Comparison of ENCODE assay signal across 27 cellular contexts in the genomic region with DNA sequence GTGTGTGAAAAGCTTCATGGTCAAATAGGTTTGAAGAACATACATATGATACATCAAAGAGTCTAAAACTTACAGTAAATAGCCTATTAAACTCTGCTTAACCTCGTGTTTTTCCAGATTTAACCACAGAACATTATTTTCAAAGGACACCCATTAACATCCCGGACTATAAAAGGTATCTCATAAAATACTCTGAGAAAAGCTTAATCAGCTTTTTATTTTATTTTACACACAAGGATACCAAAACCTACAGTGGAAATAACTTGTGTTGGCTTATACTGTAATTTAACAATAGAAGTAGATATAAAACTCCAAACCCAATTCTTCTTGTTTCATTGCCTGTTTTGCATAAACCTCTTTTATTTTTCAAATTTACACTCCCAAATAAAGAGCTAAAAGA.
"Had no signal": no experiment of that assay in that cellular context is flagged by ENCODE, and none has a peak within 500 bp of the region (broad histone marks: within the 10 kb centered on the region; RNA-seq: fewer than 3 reads in every experiment).

No MANE protein-coding gene starts in this region.

- H3K27ac ChIP-seq: dorsolateral prefrontal cortex, epithelial cell of prostate, lower lobe of right lung, neutrophil, parathyroid adenoma, suprapubic skin, transverse colon, upper lobe of right lung, uterus had no signal

- H3K36me3 ChIP-seq: uterus had no signal

- H3K27ac Mint-ChIP-seq: stimulated activated naive CD8-positive, alpha-beta T cell treated with anti-CD3 and anti-CD28 coated beads, Interleukin-15, amount 100 ng/mL, for 72 hours had no signal

- H3K27me3 ChIP-seq: dorsolateral prefrontal cortex, neutrophil, suprapubic skin, transverse colon, upper lobe of right lung, uterus had no signal

- ATAC-seq: esophagus mucosa; left ventricle myocardium superior; lower lobe of right lung; natural killer cell; sciatic nerve; stimulated activated naive CD8-positive, alpha-beta T cell treated with anti-CD3 and anti-CD28 coated beads, Interleukin-15, amount 100 ng/mL, for 72 hours; upper lobe of right lung had no signal

- DNase-seq: dorsolateral prefrontal cortex; effector CD4-positive, alpha-beta T cell; foreskin melanocyte; head of caudate nucleus; left ventricle myocardium superior; lower lobe of right lung; natural killer cell; stimulated activated CD4-positive, alpha-beta T cell treated with anti-CD3 and anti-CD28 coated beads, Interleukin-12 subunit alpha, Interleukin-12 subunit beta, amount 100 ng/mL, for 4 hours; stimulated activated CD4-positive, alpha-beta T cell treated with anti-CD3 and anti-CD28 coated beads, Interleukin-1b, Interleukin-23, amount 100 ng/mL, for 48 hours; stimulated activated CD4-positive, alpha-beta T cell treated with anti-CD3 and anti-CD28 coated beads, Interleukin-4, amount 100 ng/mL, for 1 hour; stimulated activated CD8-positive, alpha-beta memory T cell treated with anti-CD3 and anti-CD28 coated beads, Interleukin-4, amount 100 ng/mL, for 48 hours; stimulated activated naive CD4-positive, alpha-beta T cell; stimulated activated naive CD8-positive, alpha-beta T cell treated with anti-CD3 and anti-CD28 coated beads, Interleukin-15, amount 100 ng/mL, for 72 hours; transverse colon; upper lobe of right lung; uterus had no signal

- H3K9me3 Mint-ChIP-seq: natural killer cell; neural crest cell; stimulated activated naive CD8-positive, alpha-beta T cell treated with anti-CD3 and anti-CD28 coated beads, Interleukin-15, amount 100 ng/mL, for 72 hours had no signal

- H3K4me3 Mint-ChIP-seq: natural killer cell; neural crest cell; stimulated activated naive CD8-positive, alpha-beta T cell treated with anti-CD3 and anti-CD28 coated beads, Interleukin-15, amount 100 ng/mL, for 72 hours had no signal

- H3K4me1 ChIP-seq: lower lobe of right lung, parathyroid adenoma, upper lobe of right lung, uterus had no signal

- H3K27me3 Mint-ChIP-seq: progenitor cell of endocrine pancreas; stimulated activated naive CD8-positive, alpha-beta T cell treated with anti-CD3 and anti-CD28 coated beads, Interleukin-15, amount 100 ng/mL, for 72 hours had no signal

- H3K9ac ChIP-seq: parathyroid adenoma had no signal

- H3K4me1 Mint-ChIP-seq: natural killer cell; neural crest cell; stimulated activated naive CD8-positive, alpha-beta T cell treated with anti-CD3 and anti-CD28 coated beads, Interleukin-15, amount 100 ng/mL, for 72 hours had no signal

- H3K4me3 ChIP-seq: dorsolateral prefrontal cortex, lower lobe of right lung, smooth muscle cell, suprapubic skin, transverse colon, upper lobe of right lung, uterus had no signal

- H2AFZ ChIP-seq: parathyroid adenoma had no signal

- FAIRE-seq: colon, keratinocyte had no signal

- H3K4me2 ChIP-seq: smooth muscle cell had no signal

- H3K79me2 ChIP-seq: parathyroid adenoma had no signal

- H3K9me3 ChIP-seq: lower lobe of right lung, neutrophil, suprapubic skin, transverse colon, upper lobe of right lung had no signal
